In genomic region chr17:40297511-40297910, GRCh38 we compare ENCODE assay signal across 39 cellular contexts.
"Had no signal": no experiment of that assay in that cellular context is flagged by ENCODE, and none has a peak within 500 bp of the region (broad histone marks: within the 10 kb centered on the region; RNA-seq: fewer than 3 reads in every experiment).

No MANE protein-coding gene starts in this region.

- H3K4me1 Mint-ChIP-seq: immature natural killer cell had no signal

- H3K9me3 Mint-ChIP-seq: activated naive CD8-positive, alpha-beta T cell treated with anti-CD3 and anti-CD28 coated beads for 36 hours; activated T-cell treated with anti-CD3 and anti-CD28 coated beads, Interleukin-2, amount 50 U/mL, for 24 hours; activated T-helper 17 cell treated with anti-CD3 and anti-CD28 coated beads, Interleukin-2, amount 50 U/mL, for 72 hours; immature natural killer cell; natural killer cell treated with Interleukin-12 subunit alpha and Interleukin-12 subunit beta and Interleukin-15 and Interleukin-18, amount 100 ng/mL, for 72 hours; T-helper 1 cell treated with Interleukin-12 subunit alpha and Interleukin-12 subunit beta and Interleukin-4 antibody, amounts not matched to agents 30 μg/mL and 1 μg/mL, for 36 hours; type B pancreatic cell had no signal

- H3K9me3 ChIP-seq: ascending aorta, esophagus muscularis mucosa, heart left ventricle, lower lobe of right lung, mucosa of descending colon, ovary, prostate gland, thoracic aorta, vagina had no signal

- FAIRE-seq: kidney, TTC549 had no signal

- H3K27ac Mint-ChIP-seq: activated naive CD8-positive, alpha-beta T cell treated with anti-CD3 and anti-CD28 coated beads for 36 hours; activated T-cell treated with anti-CD3 and anti-CD28 coated beads, Interleukin-2, amount 50 U/mL, for 24 hours; activated T-helper 17 cell treated with anti-CD3 and anti-CD28 coated beads, Interleukin-2, amount 50 U/mL, for 72 hours; natural killer cell treated with Interleukin-12 subunit alpha and Interleukin-12 subunit beta and Interleukin-15 and Interleukin-18, amount 100 ng/mL, for 72 hours; T-helper 1 cell treated with Interleukin-12 subunit alpha and Interleukin-12 subunit beta and Interleukin-4 antibody, amounts not matched to agents 30 μg/mL and 1 μg/mL, for 36 hours; type B pancreatic cell had no signal

- H3K4me3 Mint-ChIP-seq: activated naive CD8-positive, alpha-beta T cell treated with anti-CD3 and anti-CD28 coated beads for 36 hours; activated T-cell treated with anti-CD3 and anti-CD28 coated beads, Interleukin-2, amount 50 U/mL, for 24 hours; activated T-helper 17 cell treated with anti-CD3 and anti-CD28 coated beads, Interleukin-2, amount 50 U/mL, for 72 hours; immature natural killer cell; natural killer cell treated with Interleukin-12 subunit alpha and Interleukin-12 subunit beta and Interleukin-15 and Interleukin-18, amount 100 ng/mL, for 72 hours; T-helper 1 cell treated with Interleukin-12 subunit alpha and Interleukin-12 subunit beta and Interleukin-4 antibody, amounts not matched to agents 30 μg/mL and 1 μg/mL, for 36 hours; type B pancreatic cell had no signal

- H3K4me3 ChIP-seq: ascending aorta, esophagus muscularis mucosa, heart left ventricle, lower lobe of right lung, mucosa of descending colon, ovary, prostate gland, skin epidermis, thoracic aorta, vagina had no signal

- H3K36me3 ChIP-seq: ascending aorta, brain microvascular endothelial cell, esophagus muscularis mucosa, lower lobe of right lung, ovary, prostate gland, thoracic aorta, vagina had no signal

- H3K27me3 ChIP-seq: ascending aorta, brain microvascular endothelial cell, esophagus muscularis mucosa, foreskin keratinocyte, heart left ventricle, ovary, vagina had no signal

- H3K27ac ChIP-seq: ascending aorta, brain microvascular endothelial cell, foreskin keratinocyte, lower lobe of right lung, ovary, prostate gland, thoracic aorta, vagina, VCaP had no signal

- ATAC-seq: activated CD4-positive, CD25-positive, alpha-beta regulatory T cell treated with anti-CD3 and anti-CD28 coated beads, Interleukin-2, amount 50 U/mL, for 24 hours; activated T-helper 17 cell treated with anti-CD3 and anti-CD28 coated beads, Interleukin-2, amount 50 U/mL, for 72 hours; foreskin keratinocyte; heart left ventricle; left colon; lower lobe of right lung; mucosa of descending colon; natural killer cell treated with Interleukin-12 subunit alpha and Interleukin-12 subunit beta and Interleukin-15 and Interleukin-18, amount 100 ng/mL, for 72 hours; stimulated activated naive CD8-positive, alpha-beta T cell treated with anti-CD3 and anti-CD28 coated beads, Interleukin-15, Interleukin-2, amounts not matched to agents 100 U/mL and 50 U/mL, for 24 hours had no signal

- DNase-seq: activated CD4-positive, alpha-beta T cell treated with anti-CD3 and anti-CD28 coated beads for 48 hours; activated CD4-positive, alpha-beta T cell treated with anti-CD3 and anti-CD28 coated beads, Interleukin-2, amount 50 U/mL, for 48 hours; activated CD8-positive, alpha-beta memory T cell treated with anti-CD3 and anti-CD28 coated beads, Interleukin-2, amount 50 U/mL, for 48 hours; activated naive CD4-positive, alpha-beta T cell; activated naive CD8-positive, alpha-beta T cell treated with anti-CD3 and anti-CD28 coated beads for 36 hours; activated T-cell treated with anti-CD3 and anti-CD28 coated beads, Interleukin-2, amount 50 U/mL, for 24 hours; brain microvascular endothelial cell; caudate nucleus; dermis blood vessel endothelial cell; effector CD4-positive, alpha-beta T cell; foreskin keratinocyte; heart left ventricle; hypothalamus; immature natural killer cell; kidney; lower lobe of right lung; mesendoderm; mucosa of descending colon; retina; stimulated activated CD4-positive, alpha-beta T cell treated with anti-CD3 and anti-CD28 coated beads, Interleukin-12 subunit alpha, Interleukin-12 subunit beta, amount 100 ng/mL, for 4 hours; stimulated activated CD4-positive, alpha-beta T cell treated with anti-CD3 and anti-CD28 coated beads, Interleukin-4, amount 100 ng/mL, for 1 hour; stimulated activated naive CD8-positive, alpha-beta T cell treated with anti-CD3 and anti-CD28 coated beads, Interleukin-15, Interleukin-2, amounts not matched to agents 100 U/mL and 50 U/mL, for 24 hours; SW 1271; T-helper 9 cell had no signal

- H3K4me1 ChIP-seq: foreskin keratinocyte, prostate gland had no signal

- H3K27me3 Mint-ChIP-seq: activated naive CD8-positive, alpha-beta T cell treated with anti-CD3 and anti-CD28 coated beads for 36 hours; activated T-cell treated with anti-CD3 and anti-CD28 coated beads, Interleukin-2, amount 50 U/mL, for 24 hours; activated T-helper 17 cell treated with anti-CD3 and anti-CD28 coated beads, Interleukin-2, amount 50 U/mL, for 72 hours; natural killer cell treated with Interleukin-12 subunit alpha and Interleukin-12 subunit beta and Interleukin-15 and Interleukin-18, amount 100 ng/mL, for 72 hours; type B pancreatic cell had no signal
